Comparison of ENCODE assay signal across 1 cellular context in the genomic region with DNA sequence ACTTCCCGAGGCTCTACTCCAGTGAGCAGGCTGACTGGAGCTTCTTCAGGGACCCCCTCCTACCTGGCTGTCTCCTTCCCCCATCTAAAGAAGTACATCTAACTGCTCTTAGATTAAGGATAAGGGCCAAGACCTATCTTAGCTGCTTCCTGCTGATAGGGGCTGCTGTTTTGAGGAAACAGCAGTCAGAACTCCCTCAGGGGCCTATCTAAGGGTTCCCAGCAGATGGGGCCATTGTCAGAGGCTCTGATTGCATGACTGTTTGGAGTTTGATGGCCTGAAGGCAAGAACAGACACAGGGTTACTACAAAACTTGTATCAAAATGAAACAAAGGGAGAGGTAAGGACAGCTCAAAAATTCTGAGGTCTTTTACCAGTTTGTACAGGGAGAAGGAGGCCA.
TF ChIP-seq lines count a peak whose summit lies in the region.

No MANE protein-coding gene starts in this region.

TF ChIP-seq in HepG2, 621 proteins besides CTCF, POLR2A, EP300 and RAD21 (continued from another document):
- TF ChIP-seq, protein P1, sequence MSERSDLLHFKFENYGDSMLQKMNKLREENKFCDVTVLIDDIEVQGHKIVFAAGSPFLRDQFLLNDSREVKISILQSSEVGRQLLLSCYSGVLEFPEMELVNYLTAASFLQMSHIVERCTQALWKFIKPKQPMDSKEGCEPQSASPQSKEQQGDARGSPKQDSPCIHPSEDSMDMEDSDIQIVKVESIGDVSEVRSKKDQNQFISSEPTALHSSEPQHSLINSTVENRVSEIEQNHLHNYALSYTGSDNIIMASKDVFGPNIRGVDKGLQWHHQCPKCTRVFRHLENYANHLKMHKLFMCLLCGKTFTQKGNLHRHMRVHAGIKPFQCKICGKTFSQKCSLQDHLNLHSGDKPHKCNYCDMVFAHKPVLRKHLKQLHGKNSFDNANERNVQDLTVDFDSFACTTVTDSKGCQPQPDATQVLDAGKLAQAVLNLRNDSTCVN (CRISPR knock-in tag; IDR thresholded peaks at IDR 0.05; ENCODE audit: borderline replicate concordance) = no peak
- no peak for TF ChIP-seq KLF9 (CRISPR knock-in tag; IDR thresholded peaks at IDR 0.05; ENCODE audit: low read depth)
- no peak for TF ChIP-seq ZSCAN31 (CRISPR knock-in tag; IDR thresholded peaks at IDR 0.05; ENCODE audit: low read depth)
- TF ChIP-seq, protein P2, sequence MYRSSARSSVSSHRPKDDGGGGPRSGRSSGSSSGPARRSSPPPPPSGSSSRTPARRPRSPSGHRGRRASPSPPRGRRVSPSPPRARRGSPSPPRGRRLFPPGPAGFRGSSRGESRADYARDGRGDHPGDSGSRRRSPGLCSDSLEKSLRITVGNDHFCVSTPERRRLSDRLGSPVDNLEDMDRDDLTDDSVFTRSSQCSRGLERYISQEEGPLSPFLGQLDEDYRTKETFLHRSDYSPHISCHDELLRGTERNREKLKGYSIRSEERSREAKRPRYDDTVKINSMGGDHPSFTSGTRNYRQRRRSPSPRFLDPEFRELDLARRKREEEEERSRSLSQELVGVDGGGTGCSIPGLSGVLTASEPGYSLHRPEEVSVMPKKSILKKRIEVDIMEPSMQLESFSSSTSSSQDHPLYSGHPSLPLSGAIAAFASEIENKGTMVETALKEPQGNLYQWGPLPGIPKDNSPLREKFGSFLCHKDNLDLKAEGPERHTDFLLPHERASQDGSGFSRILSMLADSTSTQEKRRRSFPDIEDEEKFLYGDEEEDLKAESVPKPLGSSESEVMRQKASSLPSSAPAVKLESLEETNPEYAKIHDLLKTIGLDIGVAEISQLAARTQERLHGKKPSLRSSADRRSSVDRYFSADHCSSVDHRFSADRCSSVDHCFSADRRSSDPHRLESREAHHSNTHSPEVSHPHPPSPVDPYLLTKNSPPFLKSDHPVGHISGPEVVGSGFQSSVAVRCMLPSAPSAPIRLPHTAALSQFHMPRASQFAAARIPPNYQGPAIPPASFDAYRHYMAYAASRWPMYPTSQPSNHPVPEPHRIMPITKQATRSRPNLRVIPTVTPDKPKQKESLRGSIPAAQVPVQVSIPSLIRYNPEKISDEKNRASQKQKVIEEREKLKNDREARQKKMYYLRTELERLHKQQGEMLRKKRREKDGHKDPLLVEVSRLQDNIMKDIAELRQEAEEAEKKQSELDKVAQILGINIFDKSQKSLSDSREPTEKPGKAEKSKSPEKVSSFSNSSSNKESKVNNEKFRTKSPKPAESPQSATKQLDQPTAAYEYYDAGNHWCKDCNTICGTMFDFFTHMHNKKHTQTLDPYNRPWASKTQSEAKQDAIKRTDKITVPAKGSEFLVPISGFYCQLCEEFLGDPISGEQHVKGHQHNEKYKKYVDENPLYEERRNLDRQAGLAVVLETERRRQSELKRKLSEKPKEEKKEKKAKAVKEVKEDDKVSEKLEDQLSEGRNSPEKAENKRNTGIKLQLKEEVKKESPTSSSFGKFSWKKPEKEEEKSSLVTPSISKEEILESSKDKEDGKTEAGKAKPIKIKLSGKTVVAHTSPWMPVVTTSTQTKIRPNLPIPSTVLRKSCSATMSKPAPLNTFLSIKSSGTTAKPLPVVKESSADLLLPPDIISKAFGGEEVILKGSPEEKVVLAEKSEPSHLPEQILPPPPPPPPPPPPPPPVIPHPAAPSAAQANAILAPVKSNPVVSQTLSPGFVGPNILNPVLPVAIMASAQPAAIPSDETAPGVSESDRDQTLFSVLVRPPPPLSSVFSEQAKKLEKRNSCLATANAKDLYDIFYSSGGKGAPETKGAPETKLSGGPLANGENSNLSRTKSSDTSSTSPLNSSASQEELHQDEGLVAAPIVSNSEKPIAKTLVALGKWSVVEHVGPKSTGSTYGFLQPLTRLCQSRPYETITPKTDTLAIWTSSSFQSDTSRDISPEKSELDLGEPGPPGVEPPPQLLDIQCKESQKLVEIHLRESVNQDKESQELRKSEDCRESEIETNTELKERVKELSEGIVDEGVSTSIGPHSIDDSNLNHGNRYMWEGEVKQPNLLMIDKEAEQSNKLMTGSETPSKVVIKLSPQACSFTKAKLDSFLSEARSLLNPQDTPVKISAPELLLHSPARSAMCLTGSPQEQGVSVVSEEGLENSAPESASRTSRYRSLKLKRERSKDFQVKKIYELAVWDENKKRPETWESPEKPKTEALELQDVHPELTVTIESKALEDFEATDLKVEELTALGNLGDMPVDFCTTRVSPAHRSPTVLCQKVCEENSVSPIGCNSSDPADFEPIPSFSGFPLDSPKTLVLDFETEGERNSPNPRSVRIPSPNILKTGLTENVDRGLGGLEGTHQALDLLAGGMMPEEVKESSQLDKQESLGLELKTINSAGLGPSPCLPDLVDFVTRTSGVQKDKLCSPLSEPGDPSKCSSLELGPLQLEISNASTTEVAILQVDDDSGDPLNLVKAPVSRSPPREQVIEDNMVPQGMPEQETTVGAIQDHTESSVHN (CRISPR knock-in tag; IDR thresholded peaks at IDR 0.05) = no peak
- no peak for TF ChIP-seq CEBPG (CRISPR knock-in tag; IDR thresholded peaks at IDR 0.05)
- TF ChIP-seq, protein P3, sequence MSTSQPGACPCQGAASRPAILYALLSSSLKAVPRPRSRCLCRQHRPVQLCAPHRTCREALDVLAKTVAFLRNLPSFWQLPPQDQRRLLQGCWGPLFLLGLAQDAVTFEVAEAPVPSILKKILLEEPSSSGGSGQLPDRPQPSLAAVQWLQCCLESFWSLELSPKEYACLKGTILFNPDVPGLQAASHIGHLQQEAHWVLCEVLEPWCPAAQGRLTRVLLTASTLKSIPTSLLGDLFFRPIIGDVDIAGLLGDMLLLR (CRISPR knock-in tag; IDR thresholded peaks at IDR 0.05) = no peak
- TF ChIP-seq, protein P4, sequence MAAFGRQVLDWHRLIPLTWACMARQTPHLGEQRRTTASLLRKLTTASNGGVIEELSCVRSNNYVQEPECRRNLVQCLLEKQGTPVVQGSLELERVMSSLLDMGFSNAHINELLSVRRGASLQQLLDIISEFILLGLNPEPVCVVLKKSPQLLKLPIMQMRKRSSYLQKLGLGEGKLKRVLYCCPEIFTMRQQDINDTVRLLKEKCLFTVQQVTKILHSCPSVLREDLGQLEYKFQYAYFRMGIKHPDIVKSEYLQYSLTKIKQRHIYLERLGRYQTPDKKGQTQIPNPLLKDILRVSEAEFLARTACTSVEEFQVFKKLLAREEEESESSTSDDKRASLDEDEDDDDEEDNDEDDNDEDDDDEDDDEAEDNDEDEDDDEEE (CRISPR knock-in tag; IDR thresholded peaks at IDR 0.05) = no peak
- TF ChIP-seq POLR2AphosphoS2 (IDR thresholded peaks at IDR 0.05; ENCODE audit: low read depth, low read length) = no peak
- TF ChIP-seq CAMTA2 (CRISPR knock-in tag; IDR thresholded peaks at IDR 0.05; ENCODE audit: borderline replicate concordance) = no peak
- no peak for TF ChIP-seq TEAD3 (CRISPR knock-in tag; optimal IDR thresholded peaks at IDR 0.05; ENCODE audit: borderline replicate concordance)
- TF ChIP-seq ZNF816 (CRISPR knock-in tag; IDR thresholded peaks at IDR 0.05; ENCODE audit: borderline replicate concordance) = no peak
